25 cellular contexts compared by ENCODE assay signal in genomic region chr4:182874946-182875345, GRCh38.
"Had no signal": no experiment of that assay in that cellular context is flagged by ENCODE, and none has a peak within 500 bp of the region (broad histone marks: within the 10 kb centered on the region; RNA-seq: fewer than 3 reads in every experiment).

No MANE protein-coding gene starts in this region.

- ATAC-seq: left lung; mucosa of descending colon; natural killer cell treated with Interleukin-12 subunit alpha and Interleukin-12 subunit beta and Interleukin-15 and Interleukin-18, amount 100 ng/mL, for 72 hours; stimulated activated naive CD8-positive, alpha-beta T cell treated with anti-CD3 and anti-CD28 coated beads, Interleukin-15, Interleukin-2, amounts not matched to agents 100 U/mL and 50 U/mL, for 24 hours; T-helper 17 cell; WTC11 had no signal

- H3K27ac ChIP-seq: left lung, lower lobe of right lung, testis, transverse colon had no signal

- H3K4me3 Mint-ChIP-seq: activated CD4-positive, alpha-beta memory T cell treated with anti-CD3 and anti-CD28 coated beads, Interleukin-2, amount 10 ng/mL, durations not matched to agents 7 days and 5 days; activated CD4-positive, alpha-beta T cell treated with anti-CD3 and anti-CD28 coated beads, Interleukin-2, amount 10 ng/mL, durations not matched to agents 7 days and 5 days; activated naive CD4-positive, alpha-beta T cell treated with anti-CD3 and anti-CD28 coated beads, Interleukin-2, amount 10 ng/mL, durations not matched to agents 7 days and 5 days; activated naive CD8-positive, alpha-beta T cell treated with anti-CD3 and anti-CD28 coated beads, Interleukin-2, amount 10 ng/mL, durations not matched to agents 7 days and 5 days; activated T-cell treated with anti-CD3 and anti-CD28 coated beads, Interleukin-2, amount 50 U/mL, for 24 hours; natural killer cell treated with Interleukin-12 subunit alpha and Interleukin-12 subunit beta and Interleukin-15 and Interleukin-18, amount 100 ng/mL, for 72 hours; T-helper 17 cell; WTC11 had no signal

- H3K36me3 ChIP-seq: lower lobe of right lung, transverse colon had no signal

- H3K36me3 Mint-ChIP-seq: activated naive CD4-positive, alpha-beta T cell treated with anti-CD3 and anti-CD28 coated beads, Interleukin-2, amount 10 ng/mL, durations not matched to agents 7 days and 5 days; natural killer cell treated with Interleukin-12 subunit alpha and Interleukin-12 subunit beta and Interleukin-15 and Interleukin-18, amount 100 ng/mL, for 72 hours had no signal

- H3K27me3 ChIP-seq: left lung, testis, transverse colon had no signal

- H3K4me3 ChIP-seq: left lung, lower lobe of right lung, mucosa of descending colon, testis, transverse colon had no signal

- FAIRE-seq: astrocyte, frontal cortex, urothelium cell line had no signal

- H3K9me3 Mint-ChIP-seq: activated CD4-positive, alpha-beta memory T cell treated with anti-CD3 and anti-CD28 coated beads, Interleukin-2, amount 10 ng/mL, durations not matched to agents 7 days and 5 days; activated CD4-positive, alpha-beta T cell treated with anti-CD3 and anti-CD28 coated beads, Interleukin-2, amount 10 ng/mL, durations not matched to agents 7 days and 5 days; activated naive CD4-positive, alpha-beta T cell treated with anti-CD3 and anti-CD28 coated beads, Interleukin-2, amount 10 ng/mL, durations not matched to agents 7 days and 5 days; activated naive CD8-positive, alpha-beta T cell treated with anti-CD3 and anti-CD28 coated beads, Interleukin-2, amount 10 ng/mL, durations not matched to agents 7 days and 5 days; activated T-cell treated with anti-CD3 and anti-CD28 coated beads, Interleukin-2, amount 50 U/mL, for 24 hours; natural killer cell treated with Interleukin-12 subunit alpha and Interleukin-12 subunit beta and Interleukin-15 and Interleukin-18, amount 100 ng/mL, for 72 hours had no signal

- H3K27ac Mint-ChIP-seq: activated CD4-positive, alpha-beta memory T cell treated with anti-CD3 and anti-CD28 coated beads, Interleukin-2, amount 10 ng/mL, durations not matched to agents 7 days and 5 days; activated CD4-positive, alpha-beta T cell treated with anti-CD3 and anti-CD28 coated beads, Interleukin-2, amount 10 ng/mL, durations not matched to agents 7 days and 5 days; activated naive CD4-positive, alpha-beta T cell treated with anti-CD3 and anti-CD28 coated beads, Interleukin-2, amount 10 ng/mL, durations not matched to agents 7 days and 5 days; activated naive CD8-positive, alpha-beta T cell treated with anti-CD3 and anti-CD28 coated beads, Interleukin-2, amount 10 ng/mL, durations not matched to agents 7 days and 5 days; activated T-cell treated with anti-CD3 and anti-CD28 coated beads, Interleukin-2, amount 50 U/mL, for 24 hours; natural killer cell treated with Interleukin-12 subunit alpha and Interleukin-12 subunit beta and Interleukin-15 and Interleukin-18, amount 100 ng/mL, for 72 hours; T-helper 17 cell; WTC11 had no signal

- H3K4me1 ChIP-seq: left lung, lower lobe of right lung, testis, transverse colon had no signal

- H3K27me3 Mint-ChIP-seq: activated CD4-positive, alpha-beta memory T cell treated with anti-CD3 and anti-CD28 coated beads, Interleukin-2, amount 10 ng/mL, durations not matched to agents 7 days and 5 days; activated CD4-positive, alpha-beta T cell treated with anti-CD3 and anti-CD28 coated beads, Interleukin-2, amount 10 ng/mL, durations not matched to agents 7 days and 5 days; activated naive CD4-positive, alpha-beta T cell treated with anti-CD3 and anti-CD28 coated beads, Interleukin-2, amount 10 ng/mL, durations not matched to agents 7 days and 5 days; activated naive CD8-positive, alpha-beta T cell treated with anti-CD3 and anti-CD28 coated beads, Interleukin-2, amount 10 ng/mL, durations not matched to agents 7 days and 5 days; activated T-cell treated with anti-CD3 and anti-CD28 coated beads, Interleukin-2, amount 50 U/mL, for 24 hours; natural killer cell treated with Interleukin-12 subunit alpha and Interleukin-12 subunit beta and Interleukin-15 and Interleukin-18, amount 100 ng/mL, for 72 hours; T-helper 17 cell had no signal

- H3K9me3 ChIP-seq: left lung, lower lobe of right lung, mucosa of descending colon, testis, transverse colon had no signal

- DNase-seq: activated CD4-positive, alpha-beta memory T cell treated with anti-CD3 and anti-CD28 coated beads, Interleukin-2, amount 10 ng/mL, durations not matched to agents 7 days and 5 days; activated CD4-positive, alpha-beta T cell treated with anti-CD3 and anti-CD28 coated beads for 1 hour; activated CD4-positive, alpha-beta T cell treated with anti-CD3 and anti-CD28 coated beads, Interleukin-2, amount 10 ng/mL, durations not matched to agents 7 days and 5 days; activated CD8-positive, alpha-beta memory T cell treated with anti-CD3 and anti-CD28 coated beads, Interleukin-2, amount 50 U/mL, for 48 hours; activated gamma-delta T cell; activated naive CD4-positive, alpha-beta T cell treated with anti-CD3 and anti-CD28 coated beads, Interleukin-2, amount 10 ng/mL, durations not matched to agents 7 days and 5 days; activated naive CD8-positive, alpha-beta T cell treated with anti-CD3 and anti-CD28 coated beads, Interleukin-2, amount 10 ng/mL, durations not matched to agents 7 days and 5 days; activated T-cell treated with anti-CD3 and anti-CD28 coated beads, Interleukin-2, amount 50 U/mL, for 24 hours; central memory CD4-positive, alpha-beta T cell; kidney glomerular epithelial cell; left lung; lower lobe of right lung; mesenchymal stem cell; mucosa of descending colon; stimulated activated CD4-positive, alpha-beta T cell treated with anti-CD3 and anti-CD28 coated beads, Interleukin-12 subunit alpha, Interleukin-12 subunit beta, amount 100 ng/mL, for 4 hours; stimulated activated CD4-positive, alpha-beta T cell treated with anti-CD3 and anti-CD28 coated beads, Interleukin-4, amount 100 ng/mL, for 1 hour; stimulated activated naive CD8-positive, alpha-beta T cell treated with anti-CD3 and anti-CD28 coated beads, Interleukin-15, Interleukin-2, amounts not matched to agents 100 U/mL and 50 U/mL, for 24 hours; T-helper 17 cell; testis; transverse colon had no signal

- H3K4me1 Mint-ChIP-seq: activated CD4-positive, alpha-beta memory T cell treated with anti-CD3 and anti-CD28 coated beads, Interleukin-2, amount 10 ng/mL, durations not matched to agents 7 days and 5 days; activated CD4-positive, alpha-beta T cell treated with anti-CD3 and anti-CD28 coated beads, Interleukin-2, amount 10 ng/mL, durations not matched to agents 7 days and 5 days; activated naive CD4-positive, alpha-beta T cell treated with anti-CD3 and anti-CD28 coated beads, Interleukin-2, amount 10 ng/mL, durations not matched to agents 7 days and 5 days; activated naive CD8-positive, alpha-beta T cell treated with anti-CD3 and anti-CD28 coated beads, Interleukin-2, amount 10 ng/mL, durations not matched to agents 7 days and 5 days; WTC11 had no signal
